In the genomic region with DNA sequence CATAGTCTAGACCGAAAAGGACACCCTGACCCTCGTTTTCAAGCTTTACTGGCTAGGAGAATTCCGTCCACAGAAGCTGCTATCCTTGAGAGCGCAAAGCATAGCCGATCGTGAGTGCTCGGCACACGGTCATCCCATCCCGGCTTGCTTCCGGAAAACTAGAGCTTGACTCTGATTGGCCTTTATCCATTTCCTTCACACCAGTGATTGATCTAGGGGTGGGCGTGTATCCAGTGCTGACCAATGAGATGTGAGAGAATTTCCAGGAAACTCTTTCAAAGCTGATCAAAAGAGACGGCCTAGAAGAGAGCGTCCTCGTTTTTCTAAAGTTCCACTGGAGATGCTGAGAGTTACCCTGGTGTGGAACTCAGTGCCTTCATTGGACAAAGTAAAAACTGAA, we compare ENCODE assay signal across 23 cellular contexts.
"Had no signal": no experiment of that assay in that cellular context is flagged by ENCODE, and none has a peak within 500 bp of the region (broad histone marks: within the 10 kb centered on the region; RNA-seq: fewer than 3 reads in every experiment).

No MANE protein-coding gene starts in this region.

- H3K27ac ChIP-seq: cardiac muscle cell, epithelial cell of prostate, gastroesophageal sphincter, neural progenitor cell, prostate gland, thoracic aorta, upper lobe of left lung, VCaP had no signal

- H2AFZ ChIP-seq: neural progenitor cell had no signal

- H3K27ac Mint-ChIP-seq: activated naive CD8-positive, alpha-beta T cell treated with anti-CD3 and anti-CD28 coated beads, Interleukin-2, amount 50 U/mL, for 24 hours; activated T-cell treated with anti-CD3 and anti-CD28 coated beads, Interleukin-2, amount 50 U/mL, for 72 hours; endodermal cell; mesothelial cell of epicardium; naive thymus-derived CD8-positive, alpha-beta T cell; neural progenitor cell; T-helper 2 cell treated with Interferon-gamma antibody and Interleukin-4, amounts not matched to agents 5 μg/mL and 100 μg/mL, for 36 hours had no signal

- H3K4me1 ChIP-seq: gastroesophageal sphincter, neural progenitor cell, prostate gland, upper lobe of left lung had no signal

- H3K9me3 ChIP-seq: gastroesophageal sphincter, prostate gland, thoracic aorta, upper lobe of left lung had no signal

- DNase-seq: activated CD4-positive, alpha-beta T cell treated with anti-CD3 and anti-CD28 coated beads for 1 hour; activated gamma-delta T cell; activated naive CD4-positive, alpha-beta T cell treated with anti-CD3 and anti-CD28 coated beads, Interleukin-2, amount 50 U/mL, for 16 hours; activated naive CD8-positive, alpha-beta T cell treated with anti-CD3 and anti-CD28 coated beads, Interleukin-2, amount 50 U/mL, for 24 hours; activated T-cell treated with anti-CD3 and anti-CD28 coated beads, Interleukin-2, amount 50 U/mL, for 72 hours; cortex of kidney; endodermal cell; head of caudate nucleus; hypothalamus; left ventricle myocardium superior; naive thymus-derived CD8-positive, alpha-beta T cell; stimulated activated CD4-positive, alpha-beta T cell treated with anti-CD3 and anti-CD28 coated beads, Interleukin-4, amount 100 ng/mL, for 1 hour; stimulated activated naive CD4-positive, alpha-beta T cell; upper lobe of left lung had no signal

- H3K4me3 Mint-ChIP-seq: activated naive CD8-positive, alpha-beta T cell treated with anti-CD3 and anti-CD28 coated beads, Interleukin-2, amount 50 U/mL, for 24 hours; activated T-cell treated with anti-CD3 and anti-CD28 coated beads, Interleukin-2, amount 50 U/mL, for 72 hours; endodermal cell; mesothelial cell of epicardium; naive thymus-derived CD8-positive, alpha-beta T cell; neural progenitor cell; T-helper 2 cell treated with Interferon-gamma antibody and Interleukin-4, amounts not matched to agents 5 μg/mL and 100 μg/mL, for 36 hours had no signal

- H3K36me3 ChIP-seq: cardiac muscle cell, gastroesophageal sphincter, neural progenitor cell, prostate gland, thoracic aorta, upper lobe of left lung had no signal

- H3K4me1 Mint-ChIP-seq: endodermal cell, mesothelial cell of epicardium, neural progenitor cell had no signal

- H3K27me3 ChIP-seq: cardiac muscle cell, gastroesophageal sphincter, neural progenitor cell, upper lobe of left lung had no signal

- H3K4me3 ChIP-seq: cardiac muscle cell, gastroesophageal sphincter, neural progenitor cell, prostate gland, thoracic aorta, upper lobe of left lung had no signal

- H3K9me3 Mint-ChIP-seq: activated naive CD8-positive, alpha-beta T cell treated with anti-CD3 and anti-CD28 coated beads, Interleukin-2, amount 50 U/mL, for 24 hours; activated T-cell treated with anti-CD3 and anti-CD28 coated beads, Interleukin-2, amount 50 U/mL, for 72 hours; endodermal cell; mesothelial cell of epicardium; neural progenitor cell; T-helper 2 cell treated with Interferon-gamma antibody and Interleukin-4, amounts not matched to agents 5 μg/mL and 100 μg/mL, for 36 hours had no signal

- H3K36me3 Mint-ChIP-seq: mesothelial cell of epicardium; naive thymus-derived CD8-positive, alpha-beta T cell; neural progenitor cell had no signal

- H3K27me3 Mint-ChIP-seq: naive thymus-derived CD8-positive, alpha-beta T cell had no signal

- H3K4me2 ChIP-seq: neural progenitor cell had no signal

- ATAC-seq: activated naive CD8-positive, alpha-beta T cell treated with anti-CD3 and anti-CD28 coated beads, Interleukin-2, amount 50 U/mL, for 24 hours; activated T-cell treated with anti-CD3 and anti-CD28 coated beads, Interleukin-2, amount 50 U/mL, for 72 hours; gastroesophageal sphincter; left ventricle myocardium superior; naive thymus-derived CD8-positive, alpha-beta T cell had no signal
